Comparison of ENCODE assay signal across 1 cellular context in the genomic region with DNA sequence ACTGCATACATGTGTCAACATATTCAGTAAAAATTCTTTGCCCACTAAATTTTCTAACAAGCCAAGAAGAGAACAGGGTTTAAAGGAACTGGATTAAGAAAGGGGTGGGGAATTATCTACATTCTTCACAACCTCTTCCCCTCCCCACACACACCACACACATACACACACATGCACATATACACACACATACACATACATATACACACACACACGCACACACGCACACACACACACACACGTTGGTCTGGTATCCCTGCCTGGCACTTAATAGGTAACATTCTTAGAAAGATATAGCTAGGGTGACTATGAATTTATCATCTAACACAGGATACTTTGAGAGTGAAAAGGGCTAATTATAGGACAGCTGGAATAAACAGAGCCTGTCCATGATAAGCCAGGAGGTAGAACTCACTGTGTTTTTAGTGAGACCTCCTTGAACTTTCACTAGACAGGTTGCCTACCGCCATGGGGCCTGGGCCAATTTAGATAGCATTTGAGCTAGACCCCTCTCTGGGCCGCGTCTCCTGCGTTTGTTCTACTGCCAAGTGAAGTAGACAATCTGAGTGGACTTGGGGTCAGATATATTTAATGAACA.
TF ChIP-seq lines count a peak whose summit lies in the region.

No MANE protein-coding gene starts in this region.

TF ChIP-seq in SK-N-SH treated with all-trans-retinoic acid at 6 μM for 48 hours, 23 proteins besides CTCF, POLR2A, EP300 and RAD21 (continued from another document):
- TF ChIP-seq, protein P1, sequence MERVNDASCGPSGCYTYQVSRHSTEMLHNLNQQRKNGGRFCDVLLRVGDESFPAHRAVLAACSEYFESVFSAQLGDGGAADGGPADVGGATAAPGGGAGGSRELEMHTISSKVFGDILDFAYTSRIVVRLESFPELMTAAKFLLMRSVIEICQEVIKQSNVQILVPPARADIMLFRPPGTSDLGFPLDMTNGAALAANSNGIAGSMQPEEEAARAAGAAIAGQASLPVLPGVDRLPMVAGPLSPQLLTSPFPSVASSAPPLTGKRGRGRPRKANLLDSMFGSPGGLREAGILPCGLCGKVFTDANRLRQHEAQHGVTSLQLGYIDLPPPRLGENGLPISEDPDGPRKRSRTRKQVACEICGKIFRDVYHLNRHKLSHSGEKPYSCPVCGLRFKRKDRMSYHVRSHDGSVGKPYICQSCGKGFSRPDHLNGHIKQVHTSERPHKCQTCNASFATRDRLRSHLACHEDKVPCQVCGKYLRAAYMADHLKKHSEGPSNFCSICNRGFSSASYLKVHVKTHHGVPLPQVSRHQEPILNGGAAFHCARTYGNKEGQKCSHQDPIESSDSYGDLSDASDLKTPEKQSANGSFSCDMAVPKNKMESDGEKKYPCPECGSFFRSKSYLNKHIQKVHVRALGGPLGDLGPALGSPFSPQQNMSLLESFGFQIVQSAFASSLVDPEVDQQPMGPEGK (CRISPR knock-in tag; IDR thresholded peaks at IDR 0.05; ENCODE audit: borderline replicate concordance): no peak
- TF ChIP-seq ZNF8 (CRISPR knock-in tag; IDR thresholded peaks at IDR 0.05): no peak
- no peak for TF ChIP-seq CSDC2 (CRISPR knock-in tag; IDR thresholded peaks at IDR 0.05)
- TF ChIP-seq SNAI2 (CRISPR knock-in tag; IDR thresholded peaks at IDR 0.05): no peak
- no peak for TF ChIP-seq ZNF70 (CRISPR knock-in tag; IDR thresholded peaks at IDR 0.05)
- TF ChIP-seq RARB (CRISPR knock-in tag; IDR thresholded peaks at IDR 0.05): no peak
- TF ChIP-seq ZNF565 (CRISPR knock-in tag; conservative IDR thresholded peaks at IDR 0.05; ENCODE audit: low read depth): no peak
- TF ChIP-seq, protein P2, sequence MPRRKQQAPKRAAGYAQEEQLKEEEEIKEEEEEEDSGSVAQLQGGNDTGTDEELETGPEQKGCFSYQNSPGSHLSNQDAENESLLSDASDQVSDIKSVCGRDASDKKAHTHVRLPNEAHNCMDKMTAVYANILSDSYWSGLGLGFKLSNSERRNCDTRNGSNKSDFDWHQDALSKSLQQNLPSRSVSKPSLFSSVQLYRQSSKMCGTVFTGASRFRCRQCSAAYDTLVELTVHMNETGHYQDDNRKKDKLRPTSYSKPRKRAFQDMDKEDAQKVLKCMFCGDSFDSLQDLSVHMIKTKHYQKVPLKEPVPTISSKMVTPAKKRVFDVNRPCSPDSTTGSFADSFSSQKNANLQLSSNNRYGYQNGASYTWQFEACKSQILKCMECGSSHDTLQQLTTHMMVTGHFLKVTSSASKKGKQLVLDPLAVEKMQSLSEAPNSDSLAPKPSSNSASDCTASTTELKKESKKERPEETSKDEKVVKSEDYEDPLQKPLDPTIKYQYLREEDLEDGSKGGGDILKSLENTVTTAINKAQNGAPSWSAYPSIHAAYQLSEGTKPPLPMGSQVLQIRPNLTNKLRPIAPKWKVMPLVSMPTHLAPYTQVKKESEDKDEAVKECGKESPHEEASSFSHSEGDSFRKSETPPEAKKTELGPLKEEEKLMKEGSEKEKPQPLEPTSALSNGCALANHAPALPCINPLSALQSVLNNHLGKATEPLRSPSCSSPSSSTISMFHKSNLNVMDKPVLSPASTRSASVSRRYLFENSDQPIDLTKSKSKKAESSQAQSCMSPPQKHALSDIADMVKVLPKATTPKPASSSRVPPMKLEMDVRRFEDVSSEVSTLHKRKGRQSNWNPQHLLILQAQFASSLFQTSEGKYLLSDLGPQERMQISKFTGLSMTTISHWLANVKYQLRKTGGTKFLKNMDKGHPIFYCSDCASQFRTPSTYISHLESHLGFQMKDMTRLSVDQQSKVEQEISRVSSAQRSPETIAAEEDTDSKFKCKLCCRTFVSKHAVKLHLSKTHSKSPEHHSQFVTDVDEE (CRISPR knock-in tag; IDR thresholded peaks at IDR 0.05): no peak
TF ChIP-seq in SK-N-SH treated with all-trans-retinoic acid at 6 μM for 48 hours: peak in this region for 0.
